ENCODE assay signal across 13 cellular contexts in genomic region chr2:142873850-142874287, GRCh38. TPM values are rescaled to one million over a fixed set of nuclear protein-coding genes. Genes with fewer than 3 reads are reported as not detected.
DNase-seq lines count a peak whose midpoint lies in the region; ATAC-seq and TF ChIP-seq lines count a peak whose summit lies in the region.
"Had no signal": no experiment of that assay in that cellular context is flagged by ENCODE, and none has a peak within 500 bp of the region (broad histone marks: within the 10 kb centered on the region; RNA-seq: fewer than 3 reads in every experiment).

No MANE protein-coding gene starts in this region.

- no peak for TF ChIP-seq POLR2A in GM18505 (IDR thresholded peaks at IDR 0.05; ENCODE audit: borderline replicate concordance, extremely low read depth, insufficient read depth, insufficient read length)
- TF ChIP-seq POLR2A in erythroblast (IDR thresholded peaks at IDR 0.05; ENCODE audit: low read length) = no peak

- H3K4me3 Mint-ChIP-seq in HFFc6 = peak overlapping the region; percentile 71
- no peak overlapping the region for H3K4me3 Mint-ChIP-seq in chondrocyte (ENCODE audit: unreplicated experiment)
- H3K4me3 Mint-ChIP-seq in osteocyte (ENCODE audit: unreplicated experiment) = no peak overlapping the region
- H3K4me3 Mint-ChIP-seq: activated naive CD4-positive, alpha-beta T cell treated with anti-CD3 and anti-CD28 coated beads for 36 hours had no signal

- H3K27me3 Mint-ChIP-seq in HFFc6 (ENCODE audit: insufficient read depth) (no peaks in the 10 kb centered on the region), chondrocyte (ENCODE audit: low read depth) (no peaks in the 10 kb centered on the region), osteocyte (ENCODE audit: unreplicated experiment) (no peaks in the 10 kb centered on the region)

- peaks cover 56% of the 10 kb centered on the region for H3K4me1 Mint-ChIP-seq in HFFc6 (ENCODE audit: low read depth)
- H3K4me1 Mint-ChIP-seq in chondrocyte (ENCODE audit: low read depth) = peaks cover 30% of the 10 kb centered on the region
- peaks cover 49% of the 10 kb centered on the region for H3K4me1 Mint-ChIP-seq in osteocyte (ENCODE audit: unreplicated experiment)

- TF ChIP-seq CTCF in HFFc6 (IDR thresholded peaks at IDR 0.05) = no peak
- TF ChIP-seq CTCF in chondrocyte (IDR thresholded peaks at IDR 0.05) = no peak
- no peak for TF ChIP-seq CTCF in osteocyte (IDR thresholded peaks at IDR 0.05)

- H3K36me3 Mint-ChIP-seq in HFFc6 (ENCODE audit: low read depth) (no peaks in the 10 kb centered on the region), chondrocyte (ENCODE audit: low read depth) (no peaks in the 10 kb centered on the region), osteocyte (ENCODE audit: unreplicated experiment) (no peaks in the 10 kb centered on the region)

- intact Hi-C loops in posterior cingulate gyrus (cut with DNase I) = no loop called here

- peak; percentile 45 for DNase-seq in EH (ENCODE audit: low read depth)
- DNase-seq in HFFc6 = no peak
- no peak for DNase-seq in chondrocyte (ENCODE audit: low spot score)
- no peak for DNase-seq in osteocyte (ENCODE audit: extremely low spot score, unreplicated experiment)
- DNase-seq in erythroblast (lab: John Stamatoyannopoulos, UW) = no peak
- no peak for DNase-seq in putamen (ENCODE audit: low spot score)
- no peak for DNase-seq in posterior cingulate gyrus
- DNase-seq: activated naive CD4-positive, alpha-beta T cell treated with anti-CD3 and anti-CD28 coated beads for 36 hours; C1 segment of cervical spinal cord; hypothalamus; KG1; stimulated activated CD8-positive, alpha-beta memory T cell treated with anti-CD3 and anti-CD28 coated beads, Interleukin-4, amount 100 ng/mL, for 48 hours had no signal

- ATAC-seq in GM18505 (IDR thresholded peaks at IDR 0.05; ENCODE audit: unreplicated experiment) = no peak

- H3K9me3 Mint-ChIP-seq in HFFc6 = no peaks in the 10 kb centered on the region
- H3K9me3 Mint-ChIP-seq in chondrocyte (ENCODE audit: low read depth) = no peaks in the 10 kb centered on the region
- H3K9me3 Mint-ChIP-seq in osteocyte (ENCODE audit: unreplicated experiment) = no peaks in the 10 kb centered on the region
- H3K9me3 Mint-ChIP-seq: activated naive CD4-positive, alpha-beta T cell treated with anti-CD3 and anti-CD28 coated beads for 36 hours had no signal

- peak overlapping the region; percentile 97 for H3K27ac Mint-ChIP-seq in HFFc6
- H3K27ac Mint-ChIP-seq in chondrocyte (ENCODE audit: unreplicated experiment) = peak overlapping the region; percentile 27
- H3K27ac Mint-ChIP-seq in osteocyte (ENCODE audit: unreplicated experiment) = peak overlapping the region; percentile 92
- H3K27ac Mint-ChIP-seq: activated naive CD4-positive, alpha-beta T cell treated with anti-CD3 and anti-CD28 coated beads for 36 hours had no signal

RNA-seq across cellular contexts. Expression of gene KYNU, which starts 3.6 kb away (rescaled TPM):
- under 1 TPM in 5 of 6 experiments, not detected in 1; 0.17 to 0.63 (median 0.34) TPM for total RNA-seq in HFFc6 (2021; fragmentation: NEBNext Ultra II Directional; extraction: Animal tissue kit (Norgen Biotek cat#: 25700))
- 0.38 TPM in 1 of 3 replicates, not detected in the others for total RNA-seq in chondrocyte
- 0.21 and 0.24 TPM in 2 replicates for total RNA-seq in osteocyte
- total RNA-seq: activated naive CD4-positive, alpha-beta T cell treated with anti-CD3 and anti-CD28 coated beads for 36 hours had no signal

Comparison
In these comparisons a context has a peak if more than half of its experiments do, and no peak if none do; other contexts are left out.
1. H3K27ac Mint-ChIP-seq: peak in every context shown above with its lines; median percentile 97 in HFFc6; 92 in osteocyte; 27 in chondrocyte.